10 cellular contexts compared by ENCODE assay signal in the genomic region with DNA sequence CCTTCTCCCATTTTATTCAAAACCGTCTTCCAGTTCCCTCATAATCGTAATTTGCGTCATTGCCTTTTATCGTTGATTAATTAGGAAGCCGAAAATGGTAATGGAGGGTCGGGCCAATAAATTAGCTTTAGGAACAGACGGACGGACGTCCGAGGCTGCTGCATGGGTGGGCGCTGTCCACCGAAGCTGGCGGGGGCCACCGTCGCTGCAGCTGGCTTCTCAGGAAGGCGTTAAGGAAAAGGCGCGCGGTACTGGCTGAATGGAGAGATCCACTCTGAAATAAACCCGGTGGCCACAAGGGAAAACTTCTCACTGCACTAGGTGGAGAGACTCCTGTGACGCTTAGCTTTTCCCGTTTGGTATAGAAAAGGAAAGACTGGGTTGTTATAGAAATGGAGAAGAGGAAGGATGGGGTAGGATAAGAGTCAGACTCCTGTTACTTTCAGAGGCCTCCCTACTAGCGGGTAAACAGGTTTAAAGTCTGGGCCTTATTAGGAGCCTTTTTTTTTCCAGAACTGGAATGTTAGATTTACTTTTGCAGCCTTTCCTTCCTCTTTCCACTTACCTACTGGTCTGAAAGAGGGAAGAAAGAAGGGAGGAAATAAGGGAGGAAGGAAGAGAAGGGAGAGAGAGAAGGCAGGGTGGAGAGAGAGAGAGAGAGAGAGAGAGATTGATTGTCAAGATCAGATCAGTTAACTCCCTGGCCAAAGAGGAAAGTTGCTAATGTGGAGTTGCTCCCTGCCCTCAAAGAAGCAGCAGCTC. TPM values are rescaled to one million over a fixed set of nuclear protein-coding genes. Genes with fewer than 3 reads are reported as not detected.
DNase-seq lines count a peak whose midpoint lies in the region; ATAC-seq, FAIRE-seq and TF ChIP-seq lines count a peak whose summit lies in the region.
"Had no signal": no experiment of that assay in that cellular context is flagged by ENCODE, and none has a peak within 500 bp of the region (broad histone marks: within the 10 kb centered on the region; RNA-seq: fewer than 3 reads in every experiment).

No MANE protein-coding gene starts in this region.

- no peaks in the 10 kb centered on the region for H3K9me3 Mint-ChIP-seq in activated B cell treated with CpG ODN at 0.5 μM for 24 hours

- H3K9me3 ChIP-seq in GM23248 (ENCODE audit: low read depth): no peaks in the 10 kb centered on the region
- H3K9me3 ChIP-seq: HAP-1 had no signal

- WGBS in GM23248 (ENCODE audit: low coverage in 1 of 2, low lambda C conversion rate in 2 of 2, missing lambda C conversion rate in 2 of 2), 2 experiments: 40 to 47% methylated on average over 23 of the region's 23 CpGs

- CTCF ChIA-PET in activated B cell treated with CpG ODN at 0.5 μM for 24 hours (lab: Charles Lee): interaction anchor here (0.9 to 6.7 kb wide), 10 partner anchors 10 to 113 kb away, joined by 3 to 100 read pairs (median 12); partner anchors contain the start of genes ANTXR2 and PRDM8

- TF ChIP-seq CTCF in activated B cell treated with CpG ODN at 0.5 μM for 24 hours (IDR thresholded peaks at IDR 0.05) (no peak), fibroblast of mammary gland (conservative IDR thresholded peaks at IDR 0.05; ENCODE audit: control insufficient read depth, insufficient read depth, low read depth, low read length) (no peak)

- H3K4me3 ChIP-seq in GM23248: peak overlapping the region; percentile 100
- H3K4me3 ChIP-seq in fibroblast of mammary gland (ENCODE audit: control insufficient read depth, low read depth, low read length): peak overlapping the region; percentile 78
- H3K4me3 ChIP-seq: HAP-1 had no signal

- H3K36me3 ChIP-seq in GM23248 (ENCODE audit: low read depth): no peaks in the 10 kb centered on the region
- H3K36me3 ChIP-seq: HAP-1 had no signal

- no peaks in the 10 kb centered on the region for H3K27me3 ChIP-seq in GM23248 (replicated peaks; ENCODE audit: insufficient read depth)

- no peak overlapping the region for H3K9ac ChIP-seq in GM23248

- H3K4me3 Mint-ChIP-seq in activated B cell treated with CpG ODN at 0.5 μM for 24 hours: peak overlapping the region; percentile 97

- peaks cover 24% of the 10 kb centered on the region for H3K79me2 ChIP-seq in GM23248 (ENCODE audit: insufficient read depth)

- H3K27ac Mint-ChIP-seq in activated B cell treated with CpG ODN at 0.5 μM for 24 hours: peak overlapping the region; percentile 95

- DNase-seq in GM23248 (peak; percentile 44), activated B cell treated with CpG ODN at 0.5 μM for 24 hours (no peak), fibroblast of mammary gland (ENCODE audit: low read depth) (no peak), retina (peak; percentile 65), Ammon's horn (ENCODE audit: low spot score) (no peak), mesenteric fat pad (ENCODE audit: low spot score) (no peak), RCC 7860 (ENCODE audit: low spot score) (no peak)
- DNase-seq: KG1 had no signal

- peak overlapping the region; percentile 87 for H3K4me2 ChIP-seq in GM23248 (ENCODE audit: unreplicated experiment)

- H3K27ac ChIP-seq in GM23248: no peak overlapping the region

- H3K27me3 Mint-ChIP-seq in activated B cell treated with CpG ODN at 0.5 μM for 24 hours: no peaks in the 10 kb centered on the region

- in situ Hi-C loops in GM23248 (cut with MboI): no loop called here

- H2AFZ ChIP-seq in GM23248: peak overlapping the region; percentile 99; the same call in 1 of the 2 replicates

- no peak for FAIRE-seq in RCC 7860 (lab: Jason Lieb, UNC)

- H3K9me2 ChIP-seq in GM23248 (ENCODE audit: insufficient read depth): no peaks in the 10 kb centered on the region

- peaks cover 11% of the 10 kb centered on the region for H3K36me3 Mint-ChIP-seq in activated B cell treated with CpG ODN at 0.5 μM for 24 hours (ENCODE audit: low read depth)

- peaks cover 5% of the 10 kb centered on the region for H3K4me1 ChIP-seq in GM23248 (ENCODE audit: insufficient read depth)
- H3K4me1 ChIP-seq: HAP-1 had no signal

- intact Hi-C loops in activated B cell treated with CpG ODN at 0.5 μM for 24 hours (cut with micrococcal nuclease): loop anchor here (1.0 to 10.0 kb wide), 2 partner anchors 10 to 581 kb away; no protein-coding TSS in a partner anchor

- H4K20me1 ChIP-seq in GM23248 (ENCODE audit: insufficient read depth): no peaks in the 10 kb centered on the region

- POLR2A ChIA-PET in activated B cell treated with CpG ODN at 0.5 μM for 24 hours (lab: Charles Lee): interaction anchor here (0.7 to 6.5 kb wide), 5 partner anchors 10 to 114 kb away, joined by 3 to 85 read pairs (median 34); partner anchors contain the start of genes ANTXR2 and PRDM8

- peaks cover 49% of the 10 kb centered on the region for H3K4me1 Mint-ChIP-seq in activated B cell treated with CpG ODN at 0.5 μM for 24 hours

- H3F3A ChIP-seq in GM23248 (ENCODE audit: insufficient read depth): peaks cover 14% of the 10 kb centered on the region

- ATAC-seq in activated B cell treated with CpG ODN at 0.5 μM for 24 hours (ENCODE audit: low read depth) (no peak), GM21619 (IDR thresholded peaks at IDR 0.05; ENCODE audit: unreplicated experiment) (no peak)

RNA-seq across cellular contexts. Expression of gene PRDM8, which starts 11.3 kb away (rescaled TPM):
- 4.4 and 7.0 TPM in 2 replicates for total RNA-seq in GM23248 (2014; rRNA removed; shearing (Covaris generic))
- polyA plus RNA-seq in GM23248 (2016; fragmentation: Nextera tagmentation; extraction: Ambion mirVana): 1.7 and 2.3 TPM in 2 replicates
- total RNA-seq in activated B cell treated with CpG ODN at 0.5 μM for 24 hours (9.0 and 11.6 TPM in 2 replicates), mesenteric fat pad (2.6 TPM)

Comparison
In these comparisons a context has a peak if more than half of its experiments do, and no peak if none do; other contexts are left out.
1. DNase-seq: peak in GM23248 (single experiment) and retina (single experiment); none in activated B cell treated with CpG ODN at 0.5 μM for 24 hours (single experiment), fibroblast of mammary gland (single experiment), Ammon's horn (single experiment), mesenteric fat pad (single experiment) and RCC 7860 (single experiment).